ENCODE assay signal across 11 cellular contexts in the genomic region with DNA sequence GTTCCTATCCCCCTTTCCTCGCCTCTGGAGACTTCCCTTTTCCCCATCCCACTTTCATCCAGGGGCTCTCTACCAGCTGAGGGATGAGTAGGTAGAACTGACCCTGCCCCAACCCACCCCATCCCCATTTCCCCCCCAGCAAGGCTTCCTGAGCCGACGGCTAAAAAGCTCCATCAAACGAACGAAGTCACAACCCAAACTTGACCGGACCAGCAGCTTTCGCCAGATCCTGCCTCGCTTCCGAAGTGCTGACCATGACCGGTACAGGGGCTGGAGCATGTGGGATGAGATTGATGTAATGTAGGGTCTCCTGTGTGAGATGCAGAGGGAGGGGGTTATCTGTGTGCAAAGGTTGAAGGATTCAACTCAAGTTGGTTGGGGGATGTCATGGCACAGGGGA. TPM values are rescaled to one million over a fixed set of nuclear protein-coding genes. Genes with fewer than 3 reads are reported as not detected.
A peak's percentile ranks its signal among the peaks of the same experiment; 100 is the strongest.
DNase-seq lines count a peak whose midpoint lies in the region; ATAC-seq and TF ChIP-seq lines count a peak whose summit lies in the region.
"Had no signal": no experiment of that assay in that cellular context is flagged by ENCODE, and none has a peak within 500 bp of the region (broad histone marks: within the 10 kb centered on the region; RNA-seq: fewer than 3 reads in every experiment).

No MANE protein-coding gene starts in this region.

- H3K4me3 Mint-ChIP-seq in Caco-2 (ENCODE audit: unreplicated experiment) (peak overlapping the region; percentile 7), neural progenitor cell (peak overlapping the region; percentile 94)
- peak overlapping the region; percentile 25 for H3K4me3 Mint-ChIP-seq in dendritic cell treated with granulocyte-macrophage colony-stimulating factor and Interleukin-4, amounts not matched to agents 40 ng/mL and 50 ng/mL, for 4 days

- H3F3A ChIP-seq in neural progenitor cell (ENCODE audit: low read depth) (peaks cover 56% of the 10 kb centered on the region), PC-9 (ENCODE audit: insufficient read depth, low read depth) (peaks cover 14% of the 10 kb centered on the region; the same call in 1 of the 2 replicates)

- no peak overlapping the region for H3K4me3 ChIP-seq in Caco-2 (ENCODE audit: low read depth, low read length)
- peak overlapping the region; percentile 57 for H3K4me3 ChIP-seq in HUES64 (ENCODE audit: low read length)
- peak overlapping the region; percentile 52 for H3K4me3 ChIP-seq in neural progenitor cell
- H3K4me3 ChIP-seq in PC-9: no peak overlapping the region
- H3K4me3 ChIP-seq: thoracic aorta had no signal

- CTCF ChIA-PET in Caco-2 (lab: Charles Lee): no interaction called here
- CTCF ChIA-PET in PC-9 (lab: Charles Lee): no interaction called here

- peak overlapping the region; percentile 97 for H3K4me2 ChIP-seq in neural progenitor cell
- H3K4me2 ChIP-seq in PC-9: no peak overlapping the region

- H3K79me2 ChIP-seq in neural progenitor cell (ENCODE audit: low read depth) (peaks cover 94% of the 10 kb centered on the region), PC-9 (ENCODE audit: low read depth) (no peaks in the 10 kb centered on the region)

- peaks cover 7% of the 10 kb centered on the region for H3K36me3 Mint-ChIP-seq in Caco-2 (ENCODE audit: insufficient read depth, unreplicated experiment)
- peaks cover 15% of the 10 kb centered on the region for H3K36me3 Mint-ChIP-seq in dendritic cell treated with granulocyte-macrophage colony-stimulating factor and Interleukin-4, amounts not matched to agents 40 ng/mL and 50 ng/mL, for 4 days (ENCODE audit: low read depth)
- peaks cover 26% of the 10 kb centered on the region for H3K36me3 Mint-ChIP-seq in neural progenitor cell

- no peak for ATAC-seq in HG03457 (IDR thresholded peaks at IDR 0.05; ENCODE audit: unreplicated experiment)
- ATAC-seq in HG03571 (IDR thresholded peaks at IDR 0.05; ENCODE audit: unreplicated experiment): no peak

- H3K9me3 Mint-ChIP-seq in Caco-2 (ENCODE audit: unreplicated experiment) (no peaks in the 10 kb centered on the region), neural progenitor cell (no peaks in the 10 kb centered on the region)
- no peaks in the 10 kb centered on the region for H3K9me3 Mint-ChIP-seq in dendritic cell treated with granulocyte-macrophage colony-stimulating factor and Interleukin-4, amounts not matched to agents 40 ng/mL and 50 ng/mL, for 4 days

- BruUV-seq in Caco-2 (replicated peaks; lab: Mats Ljungman, UMichigan) (no TSS peak), PC-9 (replicated peaks; lab: Mats Ljungman, UMichigan) (no TSS peak)

- H4K20me1 ChIP-seq in neural progenitor cell (ENCODE audit: low read depth) (peaks cover 49% of the 10 kb centered on the region), PC-9 (ENCODE audit: insufficient read depth) (no peaks in the 10 kb centered on the region)

- DNase-seq in Caco-2 (no peak), neural progenitor cell (ENCODE audit: low spot score) (no peak), iPS-NIHi11 (ENCODE audit: low spot score) (no peak), PC-9 (no peak)
- DNase-seq: RPMI8226; stimulated activated CD4-positive, alpha-beta T cell treated with anti-CD3 and anti-CD28 coated beads, Interleukin-2, amount 100 ng/mL, for 48 hours had no signal

- H2AFZ ChIP-seq in neural progenitor cell (replicated peaks) (no peak overlapping the region), PC-9 (no peak overlapping the region)

- POLR2A ChIA-PET in Caco-2 (lab: Charles Lee): interaction anchor here (1.0 kb wide), 1 partner anchor 21 kb away, joined by 3 read pairs; no protein-coding TSS in a partner anchor
- POLR2A ChIA-PET in PC-9 (lab: Charles Lee; ENCODE audit: unreplicated experiment): no interaction called here

- intact Hi-C loops in Caco-2 (cut with micrococcal nuclease; ENCODE audit: unreplicated experiment): no loop called here
- intact Hi-C loops in dendritic cell treated with granulocyte-macrophage colony-stimulating factor and Interleukin-4, amounts not matched to agents 40 ng/mL and 50 ng/mL, for 4 days (cut with micrococcal nuclease): no loop called here
- intact Hi-C loops in PC-9 (cut with micrococcal nuclease; ENCODE audit: unreplicated experiment): no loop called here

- H3K9me3 ChIP-seq in Caco-2 (no peaks in the 10 kb centered on the region), HUES64 (ENCODE audit: insufficient read depth, low read depth, low read length) (no peaks in the 10 kb centered on the region), neural progenitor cell (ENCODE audit: low read depth) (no peaks in the 10 kb centered on the region), PC-9 (ENCODE audit: insufficient read depth, low read depth) (no peaks in the 10 kb centered on the region)
- H3K9me3 ChIP-seq: thoracic aorta had no signal

- H3K27me3 Mint-ChIP-seq in Caco-2 (ENCODE audit: insufficient read depth, unreplicated experiment): no peaks in the 10 kb centered on the region
- peaks cover 37% of the 10 kb centered on the region for H3K27me3 Mint-ChIP-seq in dendritic cell treated with granulocyte-macrophage colony-stimulating factor and Interleukin-4, amounts not matched to agents 40 ng/mL and 50 ng/mL, for 4 days
- H3K27me3 Mint-ChIP-seq in neural progenitor cell (ENCODE audit: insufficient read depth, low read depth): peaks cover 8% of the 10 kb centered on the region

- no peaks in the 10 kb centered on the region for H3K36me3 ChIP-seq in Caco-2 (ENCODE audit: control insufficient read depth, insufficient read depth, low read length)
- H3K36me3 ChIP-seq in HUES64 (ENCODE audit: insufficient read depth, low read length): peaks cover 27% of the 10 kb centered on the region
- H3K36me3 ChIP-seq in neural progenitor cell: peaks cover 11% of the 10 kb centered on the region
- no peaks in the 10 kb centered on the region for H3K36me3 ChIP-seq in PC-9 (ENCODE audit: low read depth)

- WGBS in HUES64: 27% methylated on average over 10 of the region's 10 CpGs

- H3K27ac ChIP-seq in HUES64 (ENCODE audit: low read depth, low read length): peak overlapping the region; percentile 100
- H3K27ac ChIP-seq in neural progenitor cell: peak overlapping the region; percentile 82
- H3K27ac ChIP-seq in PC-9: no peak overlapping the region
- H3K27ac ChIP-seq: thoracic aorta had no signal

- peak overlapping the region; percentile 83 for H3K9ac ChIP-seq in HUES64 (ENCODE audit: low read depth, low read length)
- H3K9ac ChIP-seq in neural progenitor cell: no peak overlapping the region

- H3K4me1 Mint-ChIP-seq in Caco-2 (ENCODE audit: low read depth, unreplicated experiment) (peaks cover 25% of the 10 kb centered on the region), neural progenitor cell (peaks cover 64% of the 10 kb centered on the region)
- peaks cover 52% of the 10 kb centered on the region for H3K4me1 Mint-ChIP-seq in dendritic cell treated with granulocyte-macrophage colony-stimulating factor and Interleukin-4, amounts not matched to agents 40 ng/mL and 50 ng/mL, for 4 days (ENCODE audit: low read depth)

- H3K27me3 ChIP-seq in Caco-2 (replicated peaks; ENCODE audit: control insufficient read depth, insufficient read depth, low read length) (no peaks in the 10 kb centered on the region), HUES64 (ENCODE audit: insufficient read depth, low read length) (no peaks in the 10 kb centered on the region), neural progenitor cell (no peaks in the 10 kb centered on the region), PC-9 (ENCODE audit: insufficient read depth, low read depth) (no peaks in the 10 kb centered on the region)

- no peak for TF ChIP-seq CTCF in Caco-2 (IDR thresholded peaks at IDR 0.05; ENCODE audit: insufficient read depth in 1 of 2, low read depth in 1 of 2, low read length in 1 of 2, severe bottlenecking in 1 of 2, unreplicated experiment in 1 of 2)
- no peak for TF ChIP-seq CTCF in neural progenitor cell (IDR thresholded peaks at IDR 0.05)
- no peak for TF ChIP-seq CTCF in PC-9 (conservative IDR thresholded peaks at IDR 0.05)

- H3K4me1 ChIP-seq in Caco-2: peaks cover 45% of the 10 kb centered on the region
- peaks cover 44% of the 10 kb centered on the region for H3K4me1 ChIP-seq in HUES64 (ENCODE audit: insufficient read depth, low read length)
- H3K4me1 ChIP-seq in neural progenitor cell: peaks cover 59% of the 10 kb centered on the region
- H3K4me1 ChIP-seq in PC-9 (replicated peaks; ENCODE audit: insufficient read depth): 0 out of 2 replicates have a peak, but pooled peaks cover under 1% of the 10 kb centered on the region

- no peaks in the 10 kb centered on the region for H3K9me2 ChIP-seq in PC-9 (ENCODE audit: insufficient read depth)

- peak overlapping the region; percentile 75 for H3K27ac Mint-ChIP-seq in Caco-2 (ENCODE audit: unreplicated experiment)
- peak overlapping the region; percentile 9 for H3K27ac Mint-ChIP-seq in dendritic cell treated with granulocyte-macrophage colony-stimulating factor and Interleukin-4, amounts not matched to agents 40 ng/mL and 50 ng/mL, for 4 days
- H3K27ac Mint-ChIP-seq in neural progenitor cell: peak overlapping the region; percentile 81

RNA-seq across cellular contexts. Expression of a gene that starts 12.7 kb away (rescaled TPM):
- total RNA-seq in Caco-2 (2022) (17.1 and 18.3 TPM in 2 replicates), neural progenitor cell (ENCODE audit: low replicate concordance) (14.1 and 29.7 TPM in 2 replicates), PC-9 (2021) (13.6 and 17.7 TPM in 2 replicates)
- polyA plus RNA-seq in HUES64 (2013, experiment 1 of 2): 51.5 TPM
- 50.1 TPM for polyA plus RNA-seq in HUES64 (2013, experiment 2 of 2)

RNA-seq across cellular contexts. Expression of a gene that starts 14.6 kb away (rescaled TPM):
- 166 and 177 TPM in 2 replicates for total RNA-seq in Caco-2 (2022)
- polyA plus RNA-seq in HUES64 (2013, experiment 1 of 2): 210 TPM
- polyA plus RNA-seq in HUES64 (2013, experiment 2 of 2): 234 TPM
- 118 and 186 TPM in 2 replicates for total RNA-seq in neural progenitor cell (ENCODE audit: low replicate concordance)
- total RNA-seq in PC-9 (2021): 213 and 220 TPM in 2 replicates

RNA-seq across cellular contexts. Expression of a gene that starts 21.7 kb away (rescaled TPM):
- total RNA-seq in Caco-2 (2022) (23.6 and 26.4 TPM in 2 replicates), neural progenitor cell (ENCODE audit: low replicate concordance) (25.6 and 55.8 TPM in 2 replicates), PC-9 (2021) (47.6 and 52.0 TPM in 2 replicates)
- polyA plus RNA-seq in HUES64 (2013, experiment 1 of 2): 34.9 TPM
- 39.5 TPM for polyA plus RNA-seq in HUES64 (2013, experiment 2 of 2)

RNA-seq across cellular contexts. Expression of a gene that starts 21.8 kb away (rescaled TPM):
- total RNA-seq in Caco-2 (2022): 11.4 and 12.5 TPM in 2 replicates
- 20.3 TPM for polyA plus RNA-seq in HUES64 (2013, experiment 1 of 2)
- polyA plus RNA-seq in HUES64 (2013, experiment 2 of 2): 16.4 TPM
- 10.2 and 12.7 TPM in 2 replicates for total RNA-seq in neural progenitor cell (ENCODE audit: low replicate concordance)
- 7.9 and 8.4 TPM in 2 replicates for total RNA-seq in PC-9 (2021)

RNA-seq across cellular contexts. Expression of a gene that starts 40.9 kb away (rescaled TPM):
- total RNA-seq in Caco-2 (2022) (65.3 and 65.4 TPM in 2 replicates), neural progenitor cell (ENCODE audit: low replicate concordance) (93.9 and 179 TPM in 2 replicates), PC-9 (2021) (82.9 and 91.4 TPM in 2 replicates)
- 61.5 TPM for polyA plus RNA-seq in HUES64 (2013, experiment 1 of 2)
- 66.2 TPM for polyA plus RNA-seq in HUES64 (2013, experiment 2 of 2)

Comparison
In these comparisons a context has a peak if more than half of its experiments do, and no peak if none do; other contexts are left out.
1. H3K4me3 ChIP-seq: peak in HUES64 (single experiment) and neural progenitor cell (single experiment); none in Caco-2 (single experiment) and PC-9 (single experiment).
2. H3K27ac Mint-ChIP-seq: peak in every context shown above with its lines; median percentile 81 in neural progenitor cell; 75 in Caco-2; 9 in dendritic cell treated with granulocyte-macrophage colony-stimulating factor and Interleukin-4, amounts not matched to agents 40 ng/mL and 50 ng/mL, for 4 days.
3. H3K4me3 Mint-ChIP-seq: peak in every context shown above with its lines; median percentile 94 in neural progenitor cell; 25 in dendritic cell treated with granulocyte-macrophage colony-stimulating factor and Interleukin-4, amounts not matched to agents 40 ng/mL and 50 ng/mL, for 4 days; 7 in Caco-2.